Comparison of ENCODE assay signal across 8 cellular contexts in the genomic region with DNA sequence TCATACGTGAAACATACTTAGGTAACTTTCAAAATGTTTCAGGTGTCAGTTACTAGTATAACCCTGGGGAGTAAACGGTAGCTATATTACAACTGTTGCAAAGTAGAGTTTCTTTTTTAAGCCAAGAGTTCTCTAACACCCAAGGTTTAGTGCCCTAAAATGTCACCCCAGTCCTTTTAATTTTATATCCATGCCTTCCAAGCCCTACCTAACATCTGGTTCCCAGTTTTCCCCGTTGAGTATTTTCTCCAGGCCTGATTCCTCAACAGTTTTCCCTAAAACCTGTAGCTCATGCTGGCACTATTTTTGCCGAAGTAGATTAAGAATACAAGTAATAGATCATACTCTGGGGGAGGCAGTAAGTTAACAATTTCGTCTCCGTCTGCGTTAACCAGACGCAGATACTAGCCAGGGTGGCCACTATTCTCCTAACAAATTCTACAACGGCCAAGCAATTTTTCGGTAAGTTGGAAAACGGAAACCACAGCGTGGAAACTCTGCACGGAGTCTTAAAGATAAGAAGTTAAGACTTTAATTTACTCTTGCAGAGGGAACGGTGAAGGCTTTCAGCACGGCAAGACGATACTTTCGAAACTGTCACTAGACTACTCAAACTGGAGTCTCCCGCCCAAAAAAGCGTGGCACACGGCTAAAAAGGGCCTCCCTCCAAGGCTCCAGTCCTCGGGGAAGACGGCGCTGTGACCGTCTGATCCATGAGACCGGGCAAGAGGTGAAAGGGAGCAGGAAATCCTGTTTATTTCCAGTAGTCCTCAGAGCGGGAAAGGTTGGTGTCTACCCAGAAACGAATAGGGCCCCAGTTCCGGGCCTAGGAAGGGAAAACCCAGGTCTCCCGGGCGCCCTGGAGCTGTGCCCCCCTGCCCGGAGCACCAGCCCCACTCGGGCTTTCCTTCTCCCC. TPM values are rescaled to one million over a fixed set of nuclear protein-coding genes. Genes with fewer than 3 reads are reported as not detected.
A peak's percentile ranks its signal among the peaks of the same experiment; 100 is the strongest.
DNase-seq lines count a peak whose midpoint lies in the region; ATAC-seq, FAIRE-seq and TF ChIP-seq lines count a peak whose summit lies in the region.

No MANE protein-coding gene starts in this region.

- POLR2A ChIA-PET in K562 (lab: Yijun Ruan, JAX): interaction anchor here (0.6 to 7.6 kb wide), 21 partner anchors 9 to 1093 kb away, joined by 3 to 129 read pairs (median 3); a partner anchor contains a TSS

- peak overlapping the region; percentile 100 for H3K27ac ChIP-seq in K562 (ENCODE audit: extremely low read depth, low read depth, low read length)
- peak overlapping the region; percentile 100 for H3K27ac ChIP-seq in suprapubic skin

- H3K9me1 ChIP-seq in K562 (ENCODE audit: control insufficient read depth, insufficient read depth, low read length): peaks cover 4% of the 10 kb centered on the region

- peak; percentile 3 for ATAC-seq in K562

- CTCF ChIA-PET in K562 (lab: Yijun Ruan, JAX; ENCODE audit: low intra/inter-chr PET ratio): interaction anchor here (1.5 to 1.7 kb wide), 2 partner anchors 17 to 299 kb away, joined by 4 to 5 read pairs; no protein-coding TSS in a partner anchor

- no peak for TF ChIP-seq RAD21 in K562 (CRISPR knock-in tag; conservative IDR thresholded peaks at IDR 0.05 in 1 of 2, IDR thresholded peaks at IDR 0.05 in 1 of 2)

- H3K4me3 ChIP-seq in K562: peak overlapping the region; percentile 95
- peak overlapping the region; percentile 91 for H3K4me3 ChIP-seq in suprapubic skin

- H3K9me3 ChIP-seq in K562 (replicated peaks; ENCODE audit: control insufficient read depth, insufficient read depth, low read depth, low read length) (no peaks in the 10 kb centered on the region), suprapubic skin (no peaks in the 10 kb centered on the region)

- H2AFZ ChIP-seq in K562 (ENCODE audit: low read depth, low read length): peak overlapping the region; percentile 88; the same call in 1 of the 2 replicates

- H3K79me2 ChIP-seq in K562 (ENCODE audit: control insufficient read depth, insufficient read depth, low read length): peaks cover 59% of the 10 kb centered on the region

- H3K4me1 ChIP-seq in K562 (replicated peaks in 1 of 2; ENCODE audit: control insufficient read depth in 2 of 2, insufficient read depth in 2 of 2, low read length in 2 of 2) (peaks cover 20 to 32% of the 10 kb centered on the region in 2 experiments), suprapubic skin (peaks cover 56% of the 10 kb centered on the region)

- H3K27me3 ChIP-seq in K562 (ENCODE audit: control insufficient read depth in 2 of 2, insufficient read depth in 2 of 2, low read length in 2 of 2) (no peaks in the 10 kb centered on the region), suprapubic skin (no peaks in the 10 kb centered on the region)

- no peak for FAIRE-seq in K562 (lab: Jason Lieb, UNC)

- DNase-seq in activated gamma-delta T cell treated with anti-CD3 and anti-CD28 coated beads, Interleukin-2, amount 50 U/mL, for 16 hours (ENCODE audit: low read depth): peak; percentile 7
- DNase-seq in activated gamma-delta T cell (lab: John Stamatoyannopoulos, UW) (no peak), NCI-H146 treated with DMSO at 0.1 percent for 48 hours (lab: John Stamatoyannopoulos, UW; ENCODE audit: unreplicated experiment) (peak; percentile 45), K562 (ENCODE audit: extremely low read depth in 1 of 4, low spot score in 3 of 4) (peak in 1 of 4 experiments; percentile 55), kidney glomerular epithelial cell (lab: John Stamatoyannopoulos, UW) (peak; percentile 70), suprapubic skin (ENCODE audit: low spot score in 2 of 2) (peak in 1 of 2 donors; percentile 68), D341Med (ENCODE audit: low spot score) (no peak), G401 (ENCODE audit: low spot score) (no peak)

- H3K9ac ChIP-seq in K562 (ENCODE audit: insufficient read depth in 1 of 2, low read depth in 2 of 2, low read length in 2 of 2): peak overlapping the region; percentile 97 to 100

- in situ Hi-C loops in K562 (cut with MboI): loop anchor here (10.0 kb wide), 1 partner anchor 396 kb away; no protein-coding TSS in a partner anchor
- in situ Hi-C loops in G401 (cut with HindIII; ENCODE audit: low sequenced_read_pairs): no loop called here

- 0 out of 2 replicates have a peak, but pooled peaks have one; percentile 5 for TF ChIP-seq EP300 in K562 (IDR thresholded peaks at IDR 0.05; ENCODE audit: low read length)
- TF ChIP-seq EP300 in suprapubic skin (IDR thresholded peaks at IDR 0.05): no peak

- TF ChIP-seq CTCF in K562 (IDR thresholded peaks at IDR 0.05 in 2 of 3, conservative IDR thresholded peaks at IDR 0.05 in 1 of 3; ENCODE audit: insufficient read depth in 2 of 3, low read depth in 1 of 3, low read length in 3 of 3): no peak
- TF ChIP-seq CTCF in suprapubic skin (IDR thresholded peaks at IDR 0.05): no peak

- BruUV-seq in K562 (replicated peaks; lab: Mats Ljungman, UMichigan): no TSS peak

- H3K36me3 ChIP-seq in K562 (ENCODE audit: control insufficient read depth, insufficient read depth, low read length): peaks cover 50% of the 10 kb centered on the region
- H3K36me3 ChIP-seq in suprapubic skin: peaks cover 4% of the 10 kb centered on the region

- WGBS in K562 (ENCODE audit: insufficient coverage, low coverage, missing lambda C conversion rate): under 1% methylated on average over 32 of the region's 32 CpGs
- WGBS in suprapubic skin: under 1% methylated on average over 28 of the region's 32 CpGs

- H3K4me2 ChIP-seq in K562 (ENCODE audit: insufficient read depth, low read length): peak overlapping the region; percentile 97

- H4K20me1 ChIP-seq in K562 (replicated peaks; ENCODE audit: control insufficient read depth, insufficient read depth, low read length): peaks cover 33% of the 10 kb centered on the region; the same call in 1 of the 2 replicates

- TF ChIP-seq POLR2A in K562 (conservative IDR thresholded peaks at IDR 0.05) (no peak), suprapubic skin (IDR thresholded peaks at IDR 0.05) (no peak)

- intact Hi-C loops in K562 (cut with micrococcal nuclease): loop anchor here (1.0 to 10.0 kb wide), 2 partner anchors 22 to 536 kb away; a partner anchor contains a TSS

RNA-seq across cellular contexts. Expression of a gene that starts 0.9 kb away (rescaled TPM):
- total RNA-seq in K562 (2011; cell fraction: chromatin; rRNA removed; ENCODE audit: low replicate concordance): 110 and 300 TPM in 2 replicates
- total RNA-seq in K562 (2011; cell fraction: nucleolus; rRNA removed): 71.2 and 83.3 TPM in 2 replicates
- 149 and 200 TPM in 2 replicates for total RNA-seq in K562 (2011; cell fraction: nucleoplasm; rRNA removed)
- total RNA-seq in K562 (2014; rRNA removed) (75.6 and 77.7 TPM in 2 replicates), K562 (2014; rRNA removed; fragmentation: Illumina TruSeq; extraction: Trizol) (68.4 and 70.8 TPM in 2 replicates), K562 (2015; rRNA removed; fragmentation: Illumina TruSeq; extraction: Trizol) (84.2 and 91.4 TPM in 2 replicates), K562 (2021) (93.1 and 93.2 TPM in 2 replicates), suprapubic skin (10 to 100 TPM; 45.7 to 86.1 (median 60.5) TPM)
- polyA plus RNA-seq in K562 (2011; rRNA removed) (69.6 and 82.0 TPM in 2 replicates), K562 (2014; fragmentation: Illumina TruSeq; extraction: Trizol) (116 and 132 TPM in 2 replicates), K562 (2014; fragmentation: Nextera tagmentation; extraction: Ambion mirVana) (10 to 100 TPM; 15.9 to 18.4 TPM), K562 (2014; rRNA removed) (119 and 128 TPM in 2 replicates)
- polyA plus RNA-seq in K562 (2011; cell fraction: cytosol; rRNA removed): 37.1 and 75.0 TPM in 2 replicates
- 90.7 and 117 TPM in 2 replicates for polyA plus RNA-seq in K562 (2011; cell fraction: nucleus; rRNA removed)
- polyA plus RNA-seq in K562 (2012): 67.1 and 100 TPM in 2 replicates
- 82.9 and 102 TPM in 2 replicates for polyA minus RNA-seq in K562 (2011; rRNA and poly(A)+ RNA removed)
- polyA minus RNA-seq in K562 (2011; cell fraction: cytosol; rRNA and poly(A)+ RNA removed): 30.6 and 39.6 TPM in 2 replicates
- 32.4 and 56.8 TPM in 2 replicates for polyA minus RNA-seq in K562 (2011; cell fraction: nucleus; rRNA and poly(A)+ RNA removed)
- 34.1 and 39.5 TPM in 2 replicates for total RNA-seq in G401 (2014; rRNA removed; shearing (Covaris generic))

RNA-seq across cellular contexts. Expression of a gene that starts 50.0 kb away (rescaled TPM):
- 106 and 162 TPM in 2 replicates for total RNA-seq in K562 (2011; cell fraction: chromatin; rRNA removed; ENCODE audit: low replicate concordance)
- total RNA-seq in K562 (2011; cell fraction: nucleolus; rRNA removed): 106 and 111 TPM in 2 replicates
- total RNA-seq in K562 (2011; cell fraction: nucleoplasm; rRNA removed): 98.9 and 104 TPM in 2 replicates
- total RNA-seq in K562 (2014; rRNA removed) (42.9 and 48.1 TPM in 2 replicates), K562 (2014; rRNA removed; fragmentation: Illumina TruSeq; extraction: Trizol) (29.2 and 35.9 TPM in 2 replicates), K562 (2015; rRNA removed; fragmentation: Illumina TruSeq; extraction: Trizol) (27.5 and 30.4 TPM in 2 replicates), K562 (2021) (48.8 and 51.2 TPM in 2 replicates), suprapubic skin (10 to 100 TPM; 23.1 to 39.3 (median 33.6) TPM)
- polyA plus RNA-seq in K562 (2011; rRNA removed) (43.7 and 57.2 TPM in 2 replicates), K562 (2014; fragmentation: Illumina TruSeq; extraction: Trizol) (52.8 and 58.3 TPM in 2 replicates), K562 (2014; fragmentation: Nextera tagmentation; extraction: Ambion mirVana) (10 to 100 TPM; 10.4 to 18.0 TPM), K562 (2014; rRNA removed) (58.6 and 61.2 TPM in 2 replicates)
- polyA plus RNA-seq in K562 (2011; cell fraction: cytosol; rRNA removed): 46.1 and 47.4 TPM in 2 replicates
- 51.0 and 58.5 TPM in 2 replicates for polyA plus RNA-seq in K562 (2011; cell fraction: nucleus; rRNA removed)
- polyA plus RNA-seq in K562 (2012): 39.0 and 47.8 TPM in 2 replicates
- 44.6 and 48.9 TPM in 2 replicates for polyA minus RNA-seq in K562 (2011; rRNA and poly(A)+ RNA removed)
- 25.6 and 31.0 TPM in 2 replicates for polyA minus RNA-seq in K562 (2011; cell fraction: cytosol; rRNA and poly(A)+ RNA removed)
- polyA minus RNA-seq in K562 (2011; cell fraction: nucleus; rRNA and poly(A)+ RNA removed): 33.3 and 39.5 TPM in 2 replicates
- 34.2 and 41.0 TPM in 2 replicates for total RNA-seq in G401 (2014; rRNA removed; shearing (Covaris generic))

RNA-seq across cellular contexts. Expression of a gene that starts 55.6 kb away (rescaled TPM):
- 4.9 and 9.4 TPM in 2 replicates for total RNA-seq in K562 (2011; cell fraction: chromatin; rRNA removed; ENCODE audit: low replicate concordance)
- total RNA-seq in K562 (2011; cell fraction: nucleolus; rRNA removed): 10.3 and 12.5 TPM in 2 replicates
- total RNA-seq in K562 (2011; cell fraction: nucleoplasm; rRNA removed): 6.5 and 6.9 TPM in 2 replicates
- total RNA-seq in K562 (2014; rRNA removed): 2.9 and 4.3 TPM in 2 replicates
- total RNA-seq in K562 (2014; rRNA removed; fragmentation: Illumina TruSeq; extraction: Trizol): 0.22 and 0.44 TPM in 2 replicates
- total RNA-seq in K562 (2015; rRNA removed; fragmentation: Illumina TruSeq; extraction: Trizol): 0.64 and 1.0 TPM in 2 replicates
- total RNA-seq in K562 (2021): 2.7 and 3.1 TPM in 2 replicates
- 0.92 and 4.0 TPM in 2 replicates for polyA plus RNA-seq in K562 (2011; rRNA removed)
- polyA plus RNA-seq in K562 (2011; cell fraction: cytosol; rRNA removed): 2.5 and 3.9 TPM in 2 replicates
- polyA plus RNA-seq in K562 (2011; cell fraction: nucleus; rRNA removed): 6.1 and 10.5 TPM in 2 replicates
- 2.2 and 4.7 TPM in 2 replicates for polyA plus RNA-seq in K562 (2012)
- 1.3 and 1.7 TPM in 2 replicates for polyA plus RNA-seq in K562 (2014; fragmentation: Illumina TruSeq; extraction: Trizol)
- under 1 TPM; 0.01 to 0.03 TPM for polyA plus RNA-seq in K562 (2014; fragmentation: Nextera tagmentation; extraction: Ambion mirVana)
- polyA plus RNA-seq in K562 (2014; rRNA removed): 1.5 and 2.5 TPM in 2 replicates
- polyA minus RNA-seq in K562 (2011; rRNA and poly(A)+ RNA removed): 0.91 and 2.5 TPM in 2 replicates
- polyA minus RNA-seq in K562 (2011; cell fraction: cytosol; rRNA and poly(A)+ RNA removed): 1.7 and 6.4 TPM in 2 replicates
- polyA minus RNA-seq in K562 (2011; cell fraction: nucleus; rRNA and poly(A)+ RNA removed): 3.6 and 6.8 TPM in 2 replicates
- 10 to 100 TPM; 15.0 to 46.7 (median 29.0) TPM for total RNA-seq in suprapubic skin
- 25.4 and 35.5 TPM in 2 replicates for total RNA-seq in G401 (2014; rRNA removed; shearing (Covaris generic))

RNA-seq across cellular contexts. Expression of a gene that starts 57.1 kb away (rescaled TPM):
- total RNA-seq in K562 (2011; cell fraction: chromatin; rRNA removed; ENCODE audit: low replicate concordance): 0.58 and 0.62 TPM in 2 replicates
- 0.26 and 0.33 TPM in 2 replicates for total RNA-seq in K562 (2011; cell fraction: nucleolus; rRNA removed)
- total RNA-seq in K562 (2011; cell fraction: nucleoplasm; rRNA removed): 0.59 and 0.61 TPM in 2 replicates
- total RNA-seq in K562 (2014; rRNA removed): not detected in 2 replicates
- total RNA-seq in K562 (2014; rRNA removed; fragmentation: Illumina TruSeq; extraction: Trizol): 0.04 TPM in 1 of 2 replicates, not detected in the other
- total RNA-seq in K562 (2015; rRNA removed; fragmentation: Illumina TruSeq; extraction: Trizol): 0.11 TPM in 1 of 2 replicates, not detected in the other
- 0.11 and 0.13 TPM in 2 replicates for total RNA-seq in K562 (2021)
- polyA plus RNA-seq in K562 (2011; rRNA removed): 0.07 and 0.08 TPM in 2 replicates
- 0.04 and 0.09 TPM in 2 replicates for polyA plus RNA-seq in K562 (2011; cell fraction: cytosol; rRNA removed)
- polyA plus RNA-seq in K562 (2011; cell fraction: nucleus; rRNA removed): 0.47 and 0.80 TPM in 2 replicates
- polyA plus RNA-seq in K562 (2012): 0.10 and 0.13 TPM in 2 replicates
- 0.06 and 0.10 TPM in 2 replicates for polyA plus RNA-seq in K562 (2014; fragmentation: Illumina TruSeq; extraction: Trizol)
- polyA plus RNA-seq in K562 (2014; fragmentation: Nextera tagmentation; extraction: Ambion mirVana): under 1 TPM; 0.30 to 0.35 TPM
- polyA plus RNA-seq in K562 (2014; rRNA removed): 0.09 and 0.13 TPM in 2 replicates
- 0.18 and 0.24 TPM in 2 replicates for polyA minus RNA-seq in K562 (2011; rRNA and poly(A)+ RNA removed)
- polyA minus RNA-seq in K562 (2011; cell fraction: cytosol; rRNA and poly(A)+ RNA removed): not detected in 2 replicates
- 0.11 and 0.13 TPM in 2 replicates for polyA minus RNA-seq in K562 (2011; cell fraction: nucleus; rRNA and poly(A)+ RNA removed)
- total RNA-seq in suprapubic skin: 1 to 10 TPM; 2.5 to 5.7 (median 3.8) TPM
- total RNA-seq in G401 (2014; rRNA removed; shearing (Covaris generic)): 18.4 and 21.2 TPM in 2 replicates

Comparison
In these comparisons a context has a peak if more than half of its experiments do, and no peak if none do; other contexts are left out.
1. DNase-seq: peak in activated gamma-delta T cell treated with anti-CD3 and anti-CD28 coated beads, Interleukin-2, amount 50 U/mL, for 16 hours (single experiment), NCI-H146 treated with DMSO at 0.1 percent for 48 hours (single experiment) and kidney glomerular epithelial cell (single experiment); none in activated gamma-delta T cell (single experiment), D341Med (single experiment) and G401 (single experiment).